Comparison of ENCODE assay signal across 20 cellular contexts in genomic region chr15:79042213-79042928, GRCh38. TPM values are rescaled to one million over a fixed set of nuclear protein-coding genes. Genes with fewer than 3 reads are reported as not detected.
DNase-seq lines count a peak whose midpoint lies in the region; ATAC-seq, FAIRE-seq and TF ChIP-seq lines count a peak whose summit lies in the region.
"Had no signal": no experiment of that assay in that cellular context is flagged by ENCODE, and none has a peak within 500 bp of the region (broad histone marks: within the 10 kb centered on the region; RNA-seq: fewer than 3 reads in every experiment).

No MANE protein-coding gene starts in this region.

- H3K27ac ChIP-seq in DND-41 (ENCODE audit: low read length) = no peak overlapping the region
- no peak overlapping the region for H3K27ac ChIP-seq in HepG2 (ENCODE audit: extremely low read length, insufficient read depth, low read length)
- H3K27ac ChIP-seq: BLaER1, GM23248 had no signal

- no peak for FAIRE-seq in HepG2 (lab: Jason Lieb, UNC)
- FAIRE-seq: H54 had no signal

- H3K4me1 ChIP-seq in DND-41 (ENCODE audit: insufficient read depth, low read length) (no peaks in the 10 kb centered on the region), HepG2 (ENCODE audit: insufficient read depth, low read length) (no peaks in the 10 kb centered on the region)

- no peak overlapping the region for H3K9ac ChIP-seq in DND-41 (ENCODE audit: low read depth, low read length)
- H3K9ac ChIP-seq in HepG2 (ENCODE audit: insufficient read depth, low read depth, low read length) = no peak overlapping the region
- H3K9ac ChIP-seq: BLaER1, GM23248 had no signal

- 0% methylated on average over 2 of the region's 2 CpGs for WGBS in HepG2 (ENCODE audit: low lambda C conversion rate)

- TF ChIP-seq RAD21 in HepG2 (CRISPR knock-in tag; IDR thresholded peaks at IDR 0.05) = no peak

- peak; percentile 40 for DNase-seq in DND-41
- peak; percentile 82 for DNase-seq in RPMI8226
- peak; percentile 54 for DNase-seq in cerebellum (ENCODE audit: low spot score)
- DNase-seq in HepG2 (ENCODE audit: low spot score) = no peak
- no peak for DNase-seq in hippocampal formation (lab: John Stamatoyannopoulos, UW)
- no peak for DNase-seq in HEK293T (ENCODE audit: extremely low spot score)
- DNase-seq in NCI-H2227 (lab: John Stamatoyannopoulos, UW; ENCODE audit: unreplicated experiment) = no peak
- DNase-seq: 8988T; AML-193; Calu3; CD4-positive, CD25-positive, alpha-beta regulatory T cell; DMS 273 treated with DMSO at 0.1 percent for 48 hours; EL; GDM1; GM23248; IMR-90 had no signal

- TF ChIP-seq EP300 in HepG2 (IDR thresholded peaks at IDR 0.05; ENCODE audit: low read depth in 2 of 2, low read length in 2 of 2) (no peak), HepG2 (CRISPR knock-in tag; IDR thresholded peaks at IDR 0.05; ENCODE audit: borderline replicate concordance) (no peak)

- H4K20me1 ChIP-seq in DND-41 (ENCODE audit: insufficient read depth, low read length) = no peaks in the 10 kb centered on the region
- no peaks in the 10 kb centered on the region for H4K20me1 ChIP-seq in HepG2 (ENCODE audit: insufficient read depth, low read length)
- H4K20me1 ChIP-seq: BLaER1 had no signal

- no peak for TF ChIP-seq POLR2A in HepG2 (IDR thresholded peaks at IDR 0.05; ENCODE audit: insufficient read depth in 1 of 2, low read depth in 2 of 2, low read length in 2 of 2)

- H3K4me3 ChIP-seq in DND-41 (ENCODE audit: low read depth in 1 of 2, low read length in 2 of 2) (no peak overlapping the region), HepG2 (replicated peaks in 1 of 3; ENCODE audit: insufficient read depth in 1 of 3, low read depth in 2 of 3, low read length in 3 of 3) (no peak overlapping the region)
- H3K4me3 ChIP-seq: BLaER1, GM23248 had no signal

- H3K79me2 ChIP-seq in DND-41 (ENCODE audit: insufficient read depth, low read length) (no peaks in the 10 kb centered on the region), HepG2 (ENCODE audit: insufficient read depth, low read length) (no peaks in the 10 kb centered on the region)

- H3K36me3 ChIP-seq in DND-41 (ENCODE audit: insufficient read depth, low read length) (no peaks in the 10 kb centered on the region), HepG2 (replicated peaks in 1 of 2; ENCODE audit: control insufficient read depth in 1 of 2, insufficient read depth in 2 of 2, low read length in 2 of 2) (no peaks in the 10 kb centered on the region)
- H3K36me3 ChIP-seq: BLaER1 had no signal

- POLR2A ChIA-PET in HepG2 (lab: Yijun Ruan, JAX) = no interaction called here
- POLR2A ChIA-PET in HEK293T (lab: Yijun Ruan, JAX) = no interaction called here

- H2AFZ ChIP-seq in DND-41 (ENCODE audit: low read depth, low read length) (no peak overlapping the region), HepG2 (ENCODE audit: low read length) (no peak overlapping the region)
- H2AFZ ChIP-seq: GM23248 had no signal

- in situ Hi-C loops in HepG2 (cut with HindIII; ENCODE audit: extremely low pct_ligation_motif_present, low pct_unique_long_range_greater_than_20kb) = no loop called here

- H3K9me3 ChIP-seq in DND-41 (ENCODE audit: insufficient read depth, low read length, severe bottlenecking) (peaks cover 3% of the 10 kb centered on the region), HepG2 (ENCODE audit: low read length) (no peaks in the 10 kb centered on the region)

- H3K4me2 ChIP-seq in DND-41 (ENCODE audit: insufficient read depth, low read length) = no peak overlapping the region
- H3K4me2 ChIP-seq in HepG2 (ENCODE audit: low read depth, low read length) = no peak overlapping the region
- H3K4me2 ChIP-seq: BLaER1 had no signal

- intact Hi-C loops in HepG2 (cut with micrococcal nuclease; ENCODE audit: unreplicated experiment) = no loop called here

- TF ChIP-seq CTCF in DND-41 (IDR thresholded peaks at IDR 0.05; ENCODE audit: borderline replicate concordance, extremely low read depth, low read length, poor library complexity, severe bottlenecking) = no peak
- TF ChIP-seq CTCF in HepG2 (CRISPR knock-in tag; IDR thresholded peaks at IDR 0.05) = no peak

- BruUV-seq in HepG2 (replicated peaks; lab: Mats Ljungman, UMichigan) = no TSS peak

- CTCF ChIA-PET in HepG2 (lab: Yijun Ruan, JAX; ENCODE audit: low intra/inter-chr PET ratio, low total read pairs) = no interaction called here
- CTCF ChIA-PET in HEK293T (lab: Yijun Ruan, JAX) = interaction anchor here (0.5 kb wide), 1 partner anchor 1870 kb away, joined by 3 read pairs; no protein-coding TSS in a partner anchor

- H3K27me3 ChIP-seq in DND-41 (ENCODE audit: insufficient read depth, low read length, poor library complexity) = no peaks in the 10 kb centered on the region
- no peaks in the 10 kb centered on the region; a peak in 3 of 5 replicates for H3K27me3 ChIP-seq in HepG2 (ENCODE audit: control insufficient read depth in 1 of 2, insufficient read depth in 2 of 2, low read length in 2 of 2)
- H3K27me3 ChIP-seq: BLaER1 had no signal

- ATAC-seq in DND-41 (ENCODE audit: insufficient read depth, low read depth) (peak; percentile 60; the same call in 2 of the 3 replicates), HepG2 (no peak), HG03045 (IDR thresholded peaks at IDR 0.05; ENCODE audit: unreplicated experiment) (no peak)
- ATAC-seq: HCT116 had no signal

TF ChIP-seq in HepG2, 621 proteins besides CTCF, POLR2A, EP300 and RAD21:
- TF ChIP-seq CBFB (CRISPR knock-in tag; IDR thresholded peaks at IDR 0.05) (no peak), POLR2G (IDR thresholded peaks at IDR 0.05; ENCODE audit: low read depth, low read length) (no peak), ZNF768 (CRISPR knock-in tag; IDR thresholded peaks at IDR 0.05) (peak; percentile 49; the same call in 1 of the 2 replicates), SNAI1 (CRISPR knock-in tag; IDR thresholded peaks at IDR 0.05; ENCODE audit: borderline replicate concordance) (no peak)

TF ChIP-seq in HEK293T, 16 proteins besides CTCF, POLR2A, EP300 and RAD21:
- no peak for TF ChIP-seq CTBP1 (IDR thresholded peaks at IDR 0.05; ENCODE audit: borderline replicate concordance)
- no peak for TF ChIP-seq ELF4 (IDR thresholded peaks at IDR 0.05)
- TF ChIP-seq FOXK2 (IDR thresholded peaks at IDR 0.05) = no peak
- no peak for TF ChIP-seq SP1 (IDR thresholded peaks at IDR 0.05)
- no peak for TF ChIP-seq ZNF384 (IDR thresholded peaks at IDR 0.05)
- TF ChIP-seq HDGF (IDR thresholded peaks at IDR 0.05; ENCODE audit: borderline replicate concordance) = no peak
- TF ChIP-seq PKNOX1 (IDR thresholded peaks at IDR 0.05) = no peak
- TF ChIP-seq SUZ12 (IDR thresholded peaks at IDR 0.05) = no peak
- no peak for TF ChIP-seq L3MBTL2 (conservative IDR thresholded peaks at IDR 0.05)
- no peak for TF ChIP-seq LEF1 (IDR thresholded peaks at IDR 0.05; ENCODE audit: borderline replicate concordance)
- no peak for TF ChIP-seq TARDBP (IDR thresholded peaks at IDR 0.05)
- no peak for TF ChIP-seq FOXA1 (IDR thresholded peaks at IDR 0.05)
- no peak for TF ChIP-seq ARNT (IDR thresholded peaks at IDR 0.05)
- no peak for TF ChIP-seq BHLHE40 (IDR thresholded peaks at IDR 0.05; ENCODE audit: borderline replicate concordance)
- no peak for TF ChIP-seq NFRKB (IDR thresholded peaks at IDR 0.05)
- no peak for TF ChIP-seq FOXM1 (IDR thresholded peaks at IDR 0.05; ENCODE audit: borderline replicate concordance)
TF ChIP-seq in HEK293T: peak in this region for 0.

RNA-seq across cellular contexts. Expression of gene RASGRF1, which starts 48.2 kb away (rescaled TPM):
- total RNA-seq in cerebellum (16.9 TPM), HepG2 (2016; rRNA removed; fragmentation: Illumina TruSeq; extraction: Trizol) (0.55 TPM in 2 replicates)
- total RNA-seq in HepG2 (2016; cell fraction: cytosol; rRNA removed; fragmentation: Illumina TruSeq; extraction: Trizol; ENCODE audit: low read depth) = 0.51 and 0.71 TPM in 2 replicates
- total RNA-seq in HepG2 (2016; cell fraction: insoluble cytoplasmic fraction; rRNA removed; fragmentation: Illumina TruSeq; extraction: Trizol) = 0.09 and 0.13 TPM in 2 replicates
- total RNA-seq in HepG2 (2016; cell fraction: membrane; rRNA removed; fragmentation: Illumina TruSeq; extraction: Trizol) = 0.24 and 0.40 TPM in 2 replicates
- total RNA-seq in HepG2 (2016; cell fraction: nucleus; rRNA removed; fragmentation: Illumina TruSeq; extraction: Trizol) = 0.34 and 0.78 TPM in 2 replicates
- polyA plus RNA-seq in HepG2 (2011; rRNA removed) = 1.2 and 3.0 TPM in 2 replicates
- polyA plus RNA-seq in HepG2 (2011; cell fraction: cytosol; rRNA removed) = 1.0 TPM in 2 replicates
- polyA plus RNA-seq in HepG2 (2011; cell fraction: nucleus; rRNA removed) = 2.5 and 3.4 TPM in 2 replicates
- 0.91 and 1.3 TPM in 2 replicates for polyA plus RNA-seq in HepG2 (2012)
- polyA plus RNA-seq in HepG2 (2016; cell fraction: cytosol; fragmentation: Illumina TruSeq; extraction: Trizol; ENCODE audit: low read depth) = 0.15 and 0.17 TPM in 2 replicates
- polyA plus RNA-seq in HepG2 (2016; cell fraction: insoluble cytoplasmic fraction; fragmentation: Illumina TruSeq; extraction: Trizol; ENCODE audit: low read depth) = 0.09 and 0.22 TPM in 2 replicates
- polyA plus RNA-seq in HepG2 (2016; cell fraction: membrane; fragmentation: Illumina TruSeq; extraction: Trizol; ENCODE audit: low read depth) = 0.37 and 0.96 TPM in 2 replicates
- 0.15 TPM in 1 of 2 replicates, not detected in the other for polyA plus RNA-seq in HepG2 (2016; cell fraction: nucleus; fragmentation: Illumina TruSeq; extraction: Trizol; ENCODE audit: insufficient read depth, low read depth)
- 0.09 and 0.70 TPM in 2 replicates for polyA minus RNA-seq in HepG2 (2011; rRNA and poly(A)+ RNA removed; ENCODE audit: low replicate concordance)
- 0.69 and 1.2 TPM in 2 replicates for polyA minus RNA-seq in HepG2 (2011; cell fraction: cytosol; rRNA and poly(A)+ RNA removed)
- polyA minus RNA-seq in HepG2 (2011; cell fraction: nucleus; rRNA and poly(A)+ RNA removed) = 3.7 and 5.4 TPM in 2 replicates
- total RNA-seq: CD4-positive, CD25-positive, alpha-beta regulatory T cell; GM23248 had no signal
- polyA plus RNA-seq: CD4-positive, CD25-positive, alpha-beta regulatory T cell; GM23248 had no signal

Comparison
In these comparisons a context has a peak if more than half of its experiments do, and no peak if none do; other contexts are left out.
1. DNase-seq: peak in DND-41 (single experiment), RPMI8226 (single experiment) and cerebellum (single experiment); none in HepG2 (single experiment), hippocampal formation (0 of 2), HEK293T (single experiment) and NCI-H2227 (single experiment).
2. RNA of gene RASGRF1, which starts 48.2 kb away (total RNA-seq): 16.9 TPM in cerebellum (single experiment); 0.09 to 0.78 TPM in HepG2; every median in the first group is over 10 times any median in the second.